In genomic region chr12:88578821-88579518, GRCh38 we compare ENCODE assay signal across 1 cellular context.
TF ChIP-seq lines count a peak whose summit lies in the region.

No MANE protein-coding gene starts in this region.

TF ChIP-seq in GM23338, 12 proteins besides CTCF, POLR2A, EP300 and RAD21 (continued from another document):
- no peak for TF ChIP-seq ZNF462 (CRISPR knock-in tag; IDR thresholded peaks at IDR 0.05)
- no peak for TF ChIP-seq POLR2AphosphoS5 (IDR thresholded peaks at IDR 0.05; ENCODE audit: low read depth)
- no peak for TF ChIP-seq CREB1 (CRISPR knock-in tag; IDR thresholded peaks at IDR 0.05; ENCODE audit: low read depth)
- no peak for TF ChIP-seq ETS1 (IDR thresholded peaks at IDR 0.05)
- TF ChIP-seq EZH2phosphoT487 (IDR thresholded peaks at IDR 0.05; ENCODE audit: unreplicated experiment), result no peak
- no peak for TF ChIP-seq STAT1 (IDR thresholded peaks at IDR 0.05; ENCODE audit: unreplicated experiment)
- no peak for TF ChIP-seq EZH2 (IDR thresholded peaks at IDR 0.05; ENCODE audit: low read depth, unreplicated experiment)
